In the genomic region with DNA sequence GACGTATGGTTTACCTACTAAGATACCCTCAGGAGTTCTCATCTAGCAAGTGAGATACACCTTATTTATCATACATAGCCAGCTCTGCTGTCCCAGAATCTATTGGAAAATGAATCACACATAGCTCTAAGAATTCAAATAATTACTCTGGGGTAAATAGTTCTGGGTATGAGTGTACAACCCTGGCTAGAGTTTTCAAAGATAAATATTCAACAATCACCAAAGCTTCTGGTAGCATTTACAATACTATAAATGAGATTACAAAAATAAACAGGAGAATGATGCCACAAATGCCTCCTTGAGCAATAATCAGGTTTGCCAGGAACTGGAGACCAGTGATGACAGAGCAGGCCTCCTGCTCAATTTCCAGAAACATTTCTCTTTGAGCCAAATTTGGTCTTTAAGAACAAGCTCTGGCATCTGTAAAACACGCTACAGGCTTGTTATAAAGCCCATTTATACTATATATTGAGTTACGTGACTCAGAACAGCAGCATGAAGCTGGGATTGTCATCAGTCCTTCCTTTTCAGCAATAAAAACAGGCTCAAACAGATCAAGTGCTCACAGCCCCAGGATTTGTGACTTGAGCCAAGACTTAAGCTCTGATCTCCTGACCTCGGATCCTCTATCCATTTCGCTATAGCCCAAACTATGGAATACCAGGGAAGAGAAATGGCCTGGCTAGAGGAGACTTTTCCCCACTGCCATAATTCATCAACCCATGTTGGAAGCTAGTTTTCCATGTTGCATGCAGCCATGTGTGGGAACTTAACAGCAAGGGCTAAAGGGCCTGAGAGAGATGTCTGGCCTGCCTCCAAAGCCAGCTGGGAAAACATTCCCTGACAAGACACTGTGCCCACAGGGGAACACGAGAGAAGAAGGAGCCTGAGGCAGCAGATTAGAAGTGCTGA, we compare ENCODE assay signal across 10 cellular contexts. TPM values are rescaled to one million over a fixed set of nuclear protein-coding genes. Genes with fewer than 3 reads are reported as not detected.
DNase-seq lines count a peak whose midpoint lies in the region; ATAC-seq, FAIRE-seq and TF ChIP-seq lines count a peak whose summit lies in the region.
"Had no signal": no experiment of that assay in that cellular context is flagged by ENCODE, and none has a peak within 500 bp of the region (broad histone marks: within the 10 kb centered on the region; RNA-seq: fewer than 3 reads in every experiment).

No MANE protein-coding gene starts in this region.

- H3K9me3 ChIP-seq in K562 (replicated peaks; ENCODE audit: control insufficient read depth, insufficient read depth, low read depth, low read length) (no peaks in the 10 kb centered on the region), right lobe of liver (no peaks in the 10 kb centered on the region)

- H3K27me3 ChIP-seq in K562 (ENCODE audit: control insufficient read depth in 2 of 2, insufficient read depth in 2 of 2, low read length in 2 of 2), result no peaks in the 10 kb centered on the region
- no peaks in the 10 kb centered on the region for H3K27me3 ChIP-seq in right lobe of liver

- no peak for TF ChIP-seq RAD21 in K562 (CRISPR knock-in tag; conservative IDR thresholded peaks at IDR 0.05 in 1 of 2, IDR thresholded peaks at IDR 0.05 in 1 of 2)

- FAIRE-seq in K562 (lab: Jason Lieb, UNC) (no peak), GM12891 (lab: Jason Lieb, UNC) (no peak)
- FAIRE-seq: G401.6 had no signal

- in situ Hi-C loops in K562 (cut with MboI), result no loop called here

- no peaks in the 10 kb centered on the region for H3K36me3 ChIP-seq in K562 (ENCODE audit: control insufficient read depth, insufficient read depth, low read length)
- no peaks in the 10 kb centered on the region for H3K36me3 ChIP-seq in right lobe of liver

- 0 out of 2 replicates have a peak overlapping the region, but pooled peaks have one; percentile 8 for H2AFZ ChIP-seq in K562 (ENCODE audit: low read depth, low read length)
- H2AFZ ChIP-seq: parathyroid adenoma had no signal

- no peak for DNase-seq in activated CD8-positive, alpha-beta T cell treated with anti-CD3 and anti-CD28 coated beads for 36 hours
- DNase-seq in activated CD8-positive, alpha-beta T cell treated with anti-CD3 and anti-CD28 coated beads, Interleukin-2, amount 10 ng/mL, durations not matched to agents 7 days and 5 days, result no peak
- no peak for DNase-seq in K562 (ENCODE audit: extremely low read depth in 1 of 4, low spot score in 3 of 4)
- DNase-seq in right lobe of liver, result peak in 1 of 3 donors; percentile 32
- no peak for DNase-seq in type B pancreatic cell (ENCODE audit: extremely low spot score, unreplicated experiment)
- no peak for DNase-seq in SKM-1 (lab: John Stamatoyannopoulos, UW; ENCODE audit: unreplicated experiment)
- DNase-seq in GM12891 (ENCODE audit: insufficient read length, low spot score), result no peak

- 26% methylated on average over 6 of the region's 6 CpGs for WGBS in K562 (ENCODE audit: insufficient coverage, low coverage, missing lambda C conversion rate)
- WGBS in right lobe of liver (ENCODE audit: insufficient coverage, low coverage, low lambda C conversion rate, missing lambda C conversion rate), result 61% methylated on average over 5 of the region's 6 CpGs

- H3K9me1 ChIP-seq in K562 (ENCODE audit: control insufficient read depth, insufficient read depth, low read length), result no peaks in the 10 kb centered on the region

- peaks cover 5% of the 10 kb centered on the region for H3K9me3 Mint-ChIP-seq in activated CD8-positive, alpha-beta T cell treated with anti-CD3 and anti-CD28 coated beads for 36 hours
- peaks cover 3% of the 10 kb centered on the region for H3K9me3 Mint-ChIP-seq in activated CD8-positive, alpha-beta T cell treated with anti-CD3 and anti-CD28 coated beads, Interleukin-2, amount 10 ng/mL, durations not matched to agents 7 days and 5 days (ENCODE audit: insufficient read depth)
- peaks cover 8% of the 10 kb centered on the region for H3K9me3 Mint-ChIP-seq in type B pancreatic cell

- H3K36me3 Mint-ChIP-seq in activated CD8-positive, alpha-beta T cell treated with anti-CD3 and anti-CD28 coated beads for 36 hours (ENCODE audit: low read depth), result peaks cover 34% of the 10 kb centered on the region
- H3K36me3 Mint-ChIP-seq in activated CD8-positive, alpha-beta T cell treated with anti-CD3 and anti-CD28 coated beads, Interleukin-2, amount 10 ng/mL, durations not matched to agents 7 days and 5 days (ENCODE audit: low read depth), result peaks cover 25% of the 10 kb centered on the region
- H3K36me3 Mint-ChIP-seq in type B pancreatic cell, result peaks cover 4% of the 10 kb centered on the region

- H3K27ac Mint-ChIP-seq in activated CD8-positive, alpha-beta T cell treated with anti-CD3 and anti-CD28 coated beads for 36 hours, result no peak overlapping the region
- no peak overlapping the region for H3K27ac Mint-ChIP-seq in activated CD8-positive, alpha-beta T cell treated with anti-CD3 and anti-CD28 coated beads, Interleukin-2, amount 10 ng/mL, durations not matched to agents 7 days and 5 days
- peak overlapping the region; percentile 81 for H3K27ac Mint-ChIP-seq in type B pancreatic cell

- H3K4me2 ChIP-seq in K562 (ENCODE audit: insufficient read depth, low read length), result no peak overlapping the region; the same call in 1 of the 2 replicates

- intact Hi-C loops in activated CD8-positive, alpha-beta T cell treated with anti-CD3 and anti-CD28 coated beads for 36 hours (cut with micrococcal nuclease), result loop anchor here (10.0 kb wide), 1 partner anchor 47 kb away; no protein-coding TSS in a partner anchor
- intact Hi-C loops in K562 (cut with micrococcal nuclease) (no loop called here), right lobe of liver (cut with DNase I) (no loop called here)

- no peaks in the 10 kb centered on the region for H3K27me3 Mint-ChIP-seq in activated CD8-positive, alpha-beta T cell treated with anti-CD3 and anti-CD28 coated beads for 36 hours
- H3K27me3 Mint-ChIP-seq in activated CD8-positive, alpha-beta T cell treated with anti-CD3 and anti-CD28 coated beads, Interleukin-2, amount 10 ng/mL, durations not matched to agents 7 days and 5 days (ENCODE audit: low read depth), result no peaks in the 10 kb centered on the region
- H3K27me3 Mint-ChIP-seq in type B pancreatic cell, result no peaks in the 10 kb centered on the region

- CTCF ChIA-PET in activated CD8-positive, alpha-beta T cell treated with anti-CD3 and anti-CD28 coated beads for 36 hours (lab: Charles Lee), result interaction anchor here (0.9 to 1.8 kb wide), 8 partner anchors 10 to 136 kb away, joined by 3 to 4 read pairs (median 3); no protein-coding TSS in a partner anchor
- CTCF ChIA-PET in activated CD8-positive, alpha-beta T cell treated with anti-CD3 and anti-CD28 coated beads, Interleukin-2, amount 10 ng/mL, durations not matched to agents 7 days and 5 days (lab: Charles Lee), result interaction anchor here (1.0 to 1.2 kb wide), 3 partner anchors 10 to 125 kb away, joined by 3 to 5 read pairs (median 4); no protein-coding TSS in a partner anchor
- CTCF ChIA-PET in K562 (lab: Yijun Ruan, JAX; ENCODE audit: low intra/inter-chr PET ratio), result no interaction called here

- H3K79me2 ChIP-seq in K562 (ENCODE audit: control insufficient read depth, insufficient read depth, low read length), result no peaks in the 10 kb centered on the region
- H3K79me2 ChIP-seq: parathyroid adenoma had no signal

- ATAC-seq in activated CD8-positive, alpha-beta T cell treated with anti-CD3 and anti-CD28 coated beads for 36 hours, result peak; percentile 28
- ATAC-seq in activated CD8-positive, alpha-beta T cell treated with anti-CD3 and anti-CD28 coated beads, Interleukin-2, amount 10 ng/mL, durations not matched to agents 7 days and 5 days, result no peak
- no peak for ATAC-seq in K562
- ATAC-seq in right lobe of liver, result peak; percentile 41 to 83 (median 65)
- ATAC-seq in HG03378 (IDR thresholded peaks at IDR 0.05; ENCODE audit: unreplicated experiment), result no peak

- POLR2A ChIA-PET in activated CD8-positive, alpha-beta T cell treated with anti-CD3 and anti-CD28 coated beads for 36 hours (lab: Charles Lee), result interaction anchor here (1.0 to 1.8 kb wide), 4 partner anchors 10 to 88 kb away, joined by 3 to 5 read pairs (median 3); no protein-coding TSS in a partner anchor
- POLR2A ChIA-PET in activated CD8-positive, alpha-beta T cell treated with anti-CD3 and anti-CD28 coated beads, Interleukin-2, amount 10 ng/mL, durations not matched to agents 7 days and 5 days (lab: Charles Lee), result interaction anchor here (1.4 kb wide), 2 partner anchors 10 to 20 kb away, joined by 4 to 5 read pairs; a partner anchor contains a TSS
- POLR2A ChIA-PET in K562 (lab: Yijun Ruan, JAX), result interaction anchor here (0.9 to 1.5 kb wide), 2 partner anchors 11 to 19 kb away, joined by 3 to 5 read pairs; no protein-coding TSS in a partner anchor

- peaks cover 64% of the 10 kb centered on the region for H3K4me1 Mint-ChIP-seq in activated CD8-positive, alpha-beta T cell treated with anti-CD3 and anti-CD28 coated beads for 36 hours (ENCODE audit: low read depth)
- H3K4me1 Mint-ChIP-seq in activated CD8-positive, alpha-beta T cell treated with anti-CD3 and anti-CD28 coated beads, Interleukin-2, amount 10 ng/mL, durations not matched to agents 7 days and 5 days (ENCODE audit: low read depth), result peaks cover 37% of the 10 kb centered on the region
- H3K4me1 Mint-ChIP-seq in type B pancreatic cell (ENCODE audit: unreplicated experiment), result peaks cover 36% of the 10 kb centered on the region

- TF ChIP-seq CTCF in activated CD8-positive, alpha-beta T cell treated with anti-CD3 and anti-CD28 coated beads for 36 hours (IDR thresholded peaks at IDR 0.05), result no peak
- no peak for TF ChIP-seq CTCF in K562 (IDR thresholded peaks at IDR 0.05 in 2 of 3, conservative IDR thresholded peaks at IDR 0.05 in 1 of 3; ENCODE audit: insufficient read depth in 2 of 3, low read depth in 1 of 3, low read length in 3 of 3)
- no peak for TF ChIP-seq CTCF in right lobe of liver (IDR thresholded peaks at IDR 0.05)
- TF ChIP-seq CTCF in type B pancreatic cell (conservative IDR thresholded peaks at IDR 0.05), result no peak

- H3K4me3 ChIP-seq in K562, result no peak overlapping the region
- H3K4me3 ChIP-seq in right lobe of liver, result no peak overlapping the region

- BruUV-seq in K562 (replicated peaks; lab: Mats Ljungman, UMichigan), result no TSS peak

- H4K20me1 ChIP-seq in K562 (replicated peaks; ENCODE audit: control insufficient read depth, insufficient read depth, low read length), result no peaks in the 10 kb centered on the region

- no peak overlapping the region for H3K9ac ChIP-seq in K562 (ENCODE audit: insufficient read depth in 1 of 2, low read depth in 2 of 2, low read length in 2 of 2)
- H3K9ac ChIP-seq: parathyroid adenoma had no signal

- H3K27ac ChIP-seq in K562 (ENCODE audit: extremely low read depth, low read depth, low read length) (no peak overlapping the region), right lobe of liver (peak overlapping the region in 2 of 3 donors; percentile 0 to 28)
- H3K27ac ChIP-seq: parathyroid adenoma had no signal

- H3K4me1 ChIP-seq in K562 (replicated peaks in 1 of 2; ENCODE audit: control insufficient read depth in 2 of 2, insufficient read depth in 2 of 2, low read length in 2 of 2), result peaks cover 0 to 4% of the 10 kb centered on the region in 2 experiments; a peak in 2 of 5 replicates
- H3K4me1 ChIP-seq in right lobe of liver, result peaks cover 0 to 10% (median 0%) of the 10 kb centered on the region in 4 donors
- H3K4me1 ChIP-seq: parathyroid adenoma had no signal

- TF ChIP-seq POLR2A in K562 (conservative IDR thresholded peaks at IDR 0.05) (no peak), right lobe of liver (IDR thresholded peaks at IDR 0.05) (no peak), GM12891 (IDR thresholded peaks at IDR 0.05; ENCODE audit: low read depth, low read length) (no peak)

- no peak for TF ChIP-seq EP300 in K562 (IDR thresholded peaks at IDR 0.05; ENCODE audit: low read length)

- no peak overlapping the region for H3K4me3 Mint-ChIP-seq in activated CD8-positive, alpha-beta T cell treated with anti-CD3 and anti-CD28 coated beads for 36 hours
- H3K4me3 Mint-ChIP-seq in activated CD8-positive, alpha-beta T cell treated with anti-CD3 and anti-CD28 coated beads, Interleukin-2, amount 10 ng/mL, durations not matched to agents 7 days and 5 days, result no peak overlapping the region
- H3K4me3 Mint-ChIP-seq in type B pancreatic cell, result peak overlapping the region; percentile 3

RNA-seq across cellular contexts. Expression of a gene that starts 19.7 kb away (rescaled TPM):
- 10 to 100 TPM in 1 of 2 experiments, 1 to 10 TPM in 1; 9.8 to 10.9 TPM for total RNA-seq in activated CD8-positive, alpha-beta T cell treated with anti-CD3 and anti-CD28 coated beads for 36 hours
- total RNA-seq in activated CD8-positive, alpha-beta T cell treated with anti-CD3 and anti-CD28 coated beads, Interleukin-2, amount 10 ng/mL, durations not matched to agents 7 days and 5 days, result 10 to 100 TPM in 1 of 2 experiments, 1 to 10 TPM in 1; 8.8 to 13.3 TPM
- total RNA-seq in K562 (2011; cell fraction: chromatin; rRNA removed; ENCODE audit: low replicate concordance), result 1.1 and 2.7 TPM in 2 replicates
- 0.17 and 0.92 TPM in 2 replicates for total RNA-seq in K562 (2011; cell fraction: nucleolus; rRNA removed)
- total RNA-seq in K562 (2011; cell fraction: nucleoplasm; rRNA removed), result 0.88 and 1.5 TPM in 2 replicates
- total RNA-seq in K562 (2014; rRNA removed) (0.29 and 1.2 TPM in 2 replicates), K562 (2014; rRNA removed; fragmentation: Illumina TruSeq; extraction: Trizol) (0.83 and 1.1 TPM in 2 replicates), K562 (2015; rRNA removed; fragmentation: Illumina TruSeq; extraction: Trizol) (0.58 and 1.1 TPM in 2 replicates), K562 (2021) (0.71 and 0.72 TPM in 2 replicates), right lobe of liver (1 to 10 TPM; 4.1 to 9.6 (median 6.7) TPM), type B pancreatic cell (ENCODE audit: low replicate concordance) (10.0 and 13.8 TPM in 2 replicates)
- polyA plus RNA-seq in K562 (2011; rRNA removed) (0.84 and 1.0 TPM in 2 replicates), K562 (2014; fragmentation: Illumina TruSeq; extraction: Trizol) (1.3 TPM in 2 replicates), K562 (2014; fragmentation: Nextera tagmentation; extraction: Ambion mirVana) (1 to 10 TPM in 1 of 2 experiments, under 1 TPM in 1; 0.68 to 1.0 TPM), K562 (2014; rRNA removed) (0.29 and 0.42 TPM in 2 replicates)
- 0.28 and 0.94 TPM in 2 replicates for polyA plus RNA-seq in K562 (2011; cell fraction: cytosol; rRNA removed)
- polyA plus RNA-seq in K562 (2011; cell fraction: nucleus; rRNA removed), result 0.38 and 0.46 TPM in 2 replicates
- polyA plus RNA-seq in K562 (2012), result 1.00 and 1.1 TPM in 2 replicates
- 1.1 and 3.2 TPM in 2 replicates for polyA minus RNA-seq in K562 (2011; rRNA and poly(A)+ RNA removed)
- 0.38 and 1.4 TPM in 2 replicates for polyA minus RNA-seq in K562 (2011; cell fraction: cytosol; rRNA and poly(A)+ RNA removed)
- polyA minus RNA-seq in K562 (2011; cell fraction: nucleus; rRNA and poly(A)+ RNA removed), result 0.27 and 1.00 TPM in 2 replicates
- polyA plus RNA-seq in GM12891 (2012; ENCODE audit: low read depth, missing spikeins), result 17.7 TPM

Comparison
In these comparisons a context has a peak if more than half of its experiments do, and no peak if none do; other contexts are left out.
1. ATAC-seq: peak in activated CD8-positive, alpha-beta T cell treated with anti-CD3 and anti-CD28 coated beads for 36 hours (single experiment) and right lobe of liver (4 of 4); none in activated CD8-positive, alpha-beta T cell treated with anti-CD3 and anti-CD28 coated beads, Interleukin-2, amount 10 ng/mL, durations not matched to agents 7 days and 5 days (single experiment), K562 (single experiment) and HG03378 (single experiment).